28 cellular contexts compared by ENCODE assay signal in the genomic region with DNA sequence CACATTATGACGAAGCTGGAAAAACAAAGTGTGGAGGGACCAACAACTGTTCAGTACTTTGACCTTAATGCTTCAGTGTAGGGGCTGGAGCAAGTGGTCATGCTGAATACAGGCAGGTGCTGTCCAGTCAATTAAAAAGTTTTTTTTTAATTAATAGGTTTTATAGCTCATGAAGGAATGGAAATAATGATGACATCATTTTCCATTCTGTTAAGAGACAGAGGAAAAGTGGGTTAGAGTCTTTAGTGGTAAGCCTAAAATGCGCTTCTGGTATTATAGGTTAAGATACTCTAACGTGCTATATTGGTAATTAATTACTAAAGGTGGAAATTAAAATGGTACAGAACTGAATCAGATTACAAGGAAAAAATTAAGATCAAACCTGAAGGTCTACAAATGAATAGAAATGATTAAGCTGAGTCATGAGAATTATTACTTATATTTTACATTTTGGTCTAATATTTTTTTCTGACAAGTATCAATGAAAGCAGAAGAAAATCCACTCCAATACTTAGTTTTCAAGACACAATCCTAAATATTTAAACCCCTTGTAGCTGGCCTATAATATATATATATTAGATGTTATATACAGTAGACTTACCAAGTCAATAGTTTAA.
"Had no signal": no experiment of that assay in that cellular context is flagged by ENCODE, and none has a peak within 500 bp of the region (broad histone marks: within the 10 kb centered on the region; RNA-seq: fewer than 3 reads in every experiment).

No MANE protein-coding gene starts in this region.

- ATAC-seq: activated CD4-positive, alpha-beta T cell treated with anti-CD3 and anti-CD28 coated beads for 36 hours; activated CD4-positive, CD25-positive, alpha-beta regulatory T cell treated with anti-CD3 and anti-CD28 coated beads, Interleukin-2, amount 50 U/mL, for 24 hours; activated T-cell treated with anti-CD3 and anti-CD28 coated beads, Interleukin-2, amount 50 U/mL, for 72 hours; activated T-helper 17 cell treated with anti-CD3 and anti-CD28 coated beads, Interleukin-2, amount 50 U/mL, for 72 hours; PC-3; WTC11 had no signal

- H3K9ac ChIP-seq: SK-N-SH had no signal

- H3K4me2 ChIP-seq: SK-N-SH had no signal

- FAIRE-seq: bronchial epithelial cell had no signal

- H3K4me1 ChIP-seq: Peyer's patch, SJSA1 had no signal

- H3K27ac ChIP-seq: Peyer's patch, SJSA1 had no signal

- DNase-seq: activated CD4-positive, alpha-beta memory T cell treated with anti-CD3 and anti-CD28 coated beads for 36 hours; activated CD4-positive, alpha-beta T cell treated with anti-CD3 and anti-CD28 coated beads for 36 hours; activated CD4-positive, alpha-beta T cell treated with anti-CD3 and anti-CD28 coated beads, Interleukin-2, amount 50 U/mL, for 1 hour; activated effector memory CD4-positive, alpha-beta T cell treated with anti-CD3 and anti-CD28 coated beads, Interleukin-2, amount 50 U/mL, for 16 hours; activated naive CD4-positive, alpha-beta T cell; activated T-cell treated with anti-CD3 and anti-CD28 coated beads, Interleukin-2, amount 50 U/mL, for 1 hour; activated T-cell treated with anti-CD3 and anti-CD28 coated beads, Interleukin-2, amount 50 U/mL, for 72 hours; anterior cingulate cortex; caudate nucleus; cerebellar nuclear complex; Karpas-422; MG63; NCI-H1092; NCI-H1436 treated with DMSO at 0.1 percent for 48 hours; NCI-H1694 treated with DMSO at 0.1 percent for 48 hours; NCI-H2029; NCI-H345; NCI-H524 treated with DMSO at 0.1 percent for 48 hours; PC-3; Peyer's patch; RPMI8226; SHP77 treated with DMSO at 0.1 percent for 48 hours; SK-N-SH had no signal

- H3K27me3 ChIP-seq: MG63, Peyer's patch, SJSA1 had no signal

- H3K9me3 ChIP-seq: MG63, Peyer's patch, SJSA1, SK-N-SH had no signal

- H3K4me3 ChIP-seq: MG63, Peyer's patch, SJSA1 had no signal
